In genomic region chr2:152874955-152875354, GRCh38 we compare ENCODE assay signal across 1 cellular context.
TF ChIP-seq lines count a peak whose summit lies in the region.

No MANE protein-coding gene starts in this region.

TF ChIP-seq in IMR-90, 13 proteins besides CTCF, POLR2A, EP300 and RAD21 (continued from another document):
- TF ChIP-seq MXI1 (IDR thresholded peaks at IDR 0.05; ENCODE audit: borderline replicate concordance, low read depth, low read length), result no peak
- no peak for TF ChIP-seq USF2 (IDR thresholded peaks at IDR 0.05; ENCODE audit: low read depth, low read length)
- no peak for TF ChIP-seq CEBPB (IDR thresholded peaks at IDR 0.05; ENCODE audit: low read depth, low read length)
- TF ChIP-seq MAZ (IDR thresholded peaks at IDR 0.05; ENCODE audit: borderline replicate concordance, low read depth, low read length), result no peak
TF ChIP-seq in IMR-90: peak in this region for 0.
